In the genomic region with DNA sequence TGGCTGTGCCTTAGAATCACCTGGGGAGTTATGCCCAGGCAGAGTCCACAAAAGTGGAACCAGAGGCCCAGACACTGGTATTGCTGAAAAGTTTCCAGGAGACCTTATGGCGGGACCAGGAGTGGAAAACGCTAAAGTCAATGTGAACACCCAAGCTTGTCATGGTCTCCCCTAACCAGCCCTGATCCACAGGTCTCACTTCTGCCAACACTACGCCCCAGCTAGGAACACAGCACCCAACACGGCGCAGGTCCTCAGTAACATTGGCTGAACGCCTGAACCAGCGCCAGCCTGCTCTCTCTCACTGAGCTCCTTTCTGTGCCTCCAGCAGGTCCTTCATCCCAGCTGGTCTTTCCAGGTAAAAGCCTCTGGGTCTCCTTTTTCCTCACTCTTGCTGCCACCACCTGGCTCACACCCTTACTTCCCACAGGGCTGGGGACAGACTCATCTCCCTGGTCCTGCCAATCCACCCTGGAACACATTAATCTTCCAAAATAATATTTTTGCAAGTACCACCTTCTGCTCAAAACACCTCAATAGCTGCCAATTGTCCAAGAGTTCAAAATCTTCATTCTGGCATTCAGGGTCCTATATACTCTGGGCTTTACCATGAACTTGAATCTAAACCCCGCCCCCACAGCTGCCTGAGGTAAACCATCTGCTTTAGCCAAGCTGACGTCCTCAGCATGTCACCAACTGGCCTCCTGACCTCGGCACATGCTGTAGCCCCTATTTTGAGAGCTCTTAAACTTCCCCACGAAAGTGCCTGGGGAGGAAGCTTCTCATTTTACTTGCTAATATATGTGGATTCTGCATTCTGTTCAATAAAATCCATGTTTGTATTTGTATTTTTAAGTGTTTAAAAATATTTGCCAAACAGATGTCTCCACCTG, we compare ENCODE assay signal across 1 cellular context.
TF ChIP-seq lines count a peak whose summit lies in the region.

No MANE protein-coding gene starts in this region.

TF ChIP-seq in WTC11, 78 proteins besides CTCF, POLR2A, EP300 and RAD21 (continued from another document):
- TF ChIP-seq ARID4B (CRISPR knock-in tag; IDR thresholded peaks at IDR 0.05; ENCODE audit: borderline replicate concordance) (no peak), EMX1 (CRISPR knock-in tag; IDR thresholded peaks at IDR 0.05) (no peak), ATF2 (CRISPR knock-in tag; IDR thresholded peaks at IDR 0.05; ENCODE audit: borderline replicate concordance, low read depth) (no peak), NFYB (CRISPR knock-in tag; conservative IDR thresholded peaks at IDR 0.05; ENCODE audit: low read depth) (no peak), NR3C1 (CRISPR knock-in tag; conservative IDR thresholded peaks at IDR 0.05; ENCODE audit: low read depth) (no peak), FOXP1 (CRISPR knock-in tag; IDR thresholded peaks at IDR 0.05; ENCODE audit: borderline replicate concordance) (no peak), GTF2I (CRISPR knock-in tag; conservative IDR thresholded peaks at IDR 0.05) (no peak), TCF7 (CRISPR knock-in tag; IDR thresholded peaks at IDR 0.05; ENCODE audit: low read depth) (no peak)
- TF ChIP-seq, protein P1, sequence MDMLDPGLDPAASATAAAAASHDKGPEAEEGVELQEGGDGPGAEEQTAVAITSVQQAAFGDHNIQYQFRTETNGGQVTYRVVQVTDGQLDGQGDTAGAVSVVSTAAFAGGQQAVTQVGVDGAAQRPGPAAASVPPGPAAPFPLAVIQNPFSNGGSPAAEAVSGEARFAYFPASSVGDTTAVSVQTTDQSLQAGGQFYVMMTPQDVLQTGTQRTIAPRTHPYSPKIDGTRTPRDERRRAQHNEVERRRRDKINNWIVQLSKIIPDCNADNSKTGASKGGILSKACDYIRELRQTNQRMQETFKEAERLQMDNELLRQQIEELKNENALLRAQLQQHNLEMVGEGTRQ (CRISPR knock-in tag; IDR thresholded peaks at IDR 0.05): no peak
- TF ChIP-seq, protein P2, sequence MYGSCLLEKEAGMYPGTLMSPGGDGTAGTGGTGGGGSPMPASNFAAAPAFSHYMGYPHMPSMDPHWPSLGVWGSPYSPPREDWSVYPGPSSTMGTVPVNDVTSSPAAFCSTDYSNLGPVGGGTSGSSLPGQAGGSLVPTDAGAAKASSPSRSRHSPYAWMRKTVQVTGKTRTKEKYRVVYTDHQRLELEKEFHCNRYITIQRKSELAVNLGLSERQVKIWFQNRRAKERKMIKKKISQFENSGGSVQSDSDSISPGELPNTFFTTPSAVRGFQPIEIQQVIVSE (CRISPR knock-in tag; IDR thresholded peaks at IDR 0.05; ENCODE audit: borderline replicate concordance): no peak
